In the genomic region with DNA sequence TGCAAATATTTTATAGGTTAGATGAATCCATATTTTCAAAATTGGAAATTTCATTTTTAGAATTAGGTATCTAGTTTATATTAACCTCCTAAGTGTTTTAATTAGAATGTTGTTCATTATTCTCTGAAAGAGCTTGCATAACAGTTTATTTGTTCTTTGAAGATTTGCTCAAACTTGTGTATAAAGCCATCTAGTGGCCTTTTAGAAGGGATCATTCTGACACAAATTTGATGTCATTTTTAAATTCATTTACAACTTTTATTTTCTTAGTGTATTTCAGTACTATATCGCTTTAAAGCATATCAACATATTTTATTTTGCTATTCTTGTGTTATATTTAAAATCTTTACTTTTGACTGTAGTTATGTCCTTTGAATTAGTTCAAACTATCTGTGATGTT, we compare ENCODE assay signal across 23 cellular contexts.
"Had no signal": no experiment of that assay in that cellular context is flagged by ENCODE, and none has a peak within 500 bp of the region (broad histone marks: within the 10 kb centered on the region; RNA-seq: fewer than 3 reads in every experiment).

No MANE protein-coding gene starts in this region.

- H3K36me3 Mint-ChIP-seq: activated CD4-positive, alpha-beta memory T cell treated with anti-CD3 and anti-CD28 coated beads for 36 hours; activated naive CD8-positive, alpha-beta T cell treated with anti-CD3 and anti-CD28 coated beads, Interleukin-2, amount 10 ng/mL, durations not matched to agents 7 days and 5 days had no signal

- ATAC-seq: heart right ventricle; right cardiac atrium; stimulated activated naive CD8-positive, alpha-beta T cell treated with anti-CD3 and anti-CD28 coated beads, Interleukin-15, Interleukin-2, amounts not matched to agents 100 U/mL and 50 U/mL, for 24 hours; upper lobe of right lung had no signal

- H3K27me3 ChIP-seq: breast epithelium, heart right ventricle, upper lobe of right lung had no signal

- H3K9me3 Mint-ChIP-seq: activated CD4-positive, alpha-beta memory T cell treated with anti-CD3 and anti-CD28 coated beads for 36 hours; activated naive CD4-positive, alpha-beta T cell treated with anti-CD3 and anti-CD28 coated beads for 36 hours; central memory CD8-positive, alpha-beta T cell had no signal

- H3K4me1 ChIP-seq: breast epithelium, heart right ventricle, left ventricle myocardium inferior, parathyroid adenoma, upper lobe of right lung had no signal

- H3K4me3 ChIP-seq: breast epithelium, coronary artery, heart right ventricle, left ventricle myocardium inferior, upper lobe of right lung had no signal

- H3K4me1 Mint-ChIP-seq: activated naive CD8-positive, alpha-beta T cell treated with anti-CD3 and anti-CD28 coated beads, Interleukin-2, amount 10 ng/mL, durations not matched to agents 7 days and 5 days; central memory CD8-positive, alpha-beta T cell; nephron had no signal

- H3K27ac ChIP-seq: breast epithelium, coronary artery, epithelial cell of prostate, heart right ventricle, left ventricle myocardium inferior, parathyroid adenoma, upper lobe of right lung had no signal

- H3K27ac Mint-ChIP-seq: activated CD4-positive, alpha-beta memory T cell treated with anti-CD3 and anti-CD28 coated beads for 36 hours; activated naive CD4-positive, alpha-beta T cell treated with anti-CD3 and anti-CD28 coated beads for 36 hours; activated naive CD8-positive, alpha-beta T cell treated with anti-CD3 and anti-CD28 coated beads, Interleukin-2, amount 10 ng/mL, durations not matched to agents 7 days and 5 days; nephron; T-helper 1 cell treated with Interleukin-12 subunit alpha and Interleukin-12 subunit beta and Interleukin-4 antibody, amounts not matched to agents 30 μg/mL and 1 μg/mL, for 36 hours had no signal

- H3K36me3 ChIP-seq: breast epithelium, heart right ventricle, left ventricle myocardium inferior, upper lobe of right lung had no signal

- H3K4me3 Mint-ChIP-seq: activated CD4-positive, alpha-beta memory T cell treated with anti-CD3 and anti-CD28 coated beads for 36 hours; activated naive CD4-positive, alpha-beta T cell treated with anti-CD3 and anti-CD28 coated beads for 36 hours; activated naive CD8-positive, alpha-beta T cell treated with anti-CD3 and anti-CD28 coated beads, Interleukin-2, amount 10 ng/mL, durations not matched to agents 7 days and 5 days; central memory CD8-positive, alpha-beta T cell; nephron; T-helper 1 cell treated with Interleukin-12 subunit alpha and Interleukin-12 subunit beta and Interleukin-4 antibody, amounts not matched to agents 30 μg/mL and 1 μg/mL, for 36 hours had no signal

- DNase-seq: activated CD4-positive, alpha-beta memory T cell treated with anti-CD3 and anti-CD28 coated beads for 36 hours; activated CD4-positive, alpha-beta T cell treated with anti-CD3 and anti-CD28 coated beads for 4 hours; activated CD4-positive, CD25-positive, alpha-beta regulatory T cell; activated naive CD4-positive, alpha-beta T cell treated with anti-CD3 and anti-CD28 coated beads for 36 hours; activated naive CD8-positive, alpha-beta T cell treated with anti-CD3 and anti-CD28 coated beads, Interleukin-2, amount 10 ng/mL, durations not matched to agents 7 days and 5 days; activated T-cell treated with anti-CD3 and anti-CD28 coated beads, Interleukin-2, amount 50 U/mL, for 48 hours; amniotic stem cell; heart right ventricle; left ventricle myocardium inferior; mammary epithelial cell; midbrain; right cardiac atrium; stimulated activated CD4-positive, alpha-beta T cell treated with anti-CD3 and anti-CD28 coated beads, Interleukin-12 subunit alpha, Interleukin-12 subunit beta, amount 100 ng/mL, for 4 hours; stimulated activated CD4-positive, alpha-beta T cell treated with anti-CD3 and anti-CD28 coated beads, Interleukin-4, amount 100 ng/mL, for 4 hours; stimulated activated naive CD8-positive, alpha-beta T cell treated with anti-CD3 and anti-CD28 coated beads, Interleukin-15, Interleukin-2, amounts not matched to agents 100 U/mL and 50 U/mL, for 24 hours; upper lobe of right lung had no signal

- H3K27me3 Mint-ChIP-seq: activated CD4-positive, alpha-beta memory T cell treated with anti-CD3 and anti-CD28 coated beads for 36 hours; activated naive CD8-positive, alpha-beta T cell treated with anti-CD3 and anti-CD28 coated beads, Interleukin-2, amount 10 ng/mL, durations not matched to agents 7 days and 5 days; central memory CD8-positive, alpha-beta T cell had no signal

- H3K9me3 ChIP-seq: breast epithelium, upper lobe of right lung had no signal
